8 cellular contexts compared by ENCODE assay signal in genomic region chr10:72274213-72274729, GRCh38. TPM values are rescaled to one million over a fixed set of nuclear protein-coding genes. Genes with fewer than 3 reads are reported as not detected.
DNase-seq lines count a peak whose midpoint lies in the region; ATAC-seq and TF ChIP-seq lines count a peak whose summit lies in the region.

No MANE protein-coding gene starts in this region.

- H3K36me3 Mint-ChIP-seq in activated naive CD4-positive, alpha-beta T cell treated with anti-CD3 and anti-CD28 coated beads for 36 hours (ENCODE audit: low read depth), result peaks cover 39% of the 10 kb centered on the region
- H3K36me3 Mint-ChIP-seq in T-helper 17 cell (ENCODE audit: low read depth), result peaks cover 12% of the 10 kb centered on the region

- no peak for DNase-seq in activated naive CD4-positive, alpha-beta T cell treated with anti-CD3 and anti-CD28 coated beads for 36 hours
- no peak for DNase-seq in activated naive CD4-positive, alpha-beta T cell (lab: John Stamatoyannopoulos, UW)
- DNase-seq in T-helper 17 cell (no peak), putamen (ENCODE audit: low spot score) (peak; percentile 38)

- H3K36me3 ChIP-seq in gastroesophageal sphincter, result peaks cover 0 to 23% of the 10 kb centered on the region in 2 donors

- ATAC-seq in T-helper 17 cell (peak; percentile 3), gastroesophageal sphincter (no peak), HG03108 (IDR thresholded peaks at IDR 0.05; ENCODE audit: unreplicated experiment) (no peak), GM18870 (IDR thresholded peaks at IDR 0.05; ENCODE audit: unreplicated experiment) (no peak), GM18511 (IDR thresholded peaks at IDR 0.05; ENCODE audit: unreplicated experiment) (no peak)

- 0% methylated on average over 4 to 5 of the region's 40 CpGs for WGBS in gastroesophageal sphincter (ENCODE audit: low coverage in 1 of 2), 2 donors

- no peak for TF ChIP-seq CTCF in gastroesophageal sphincter (IDR thresholded peaks at IDR 0.05)

- intact Hi-C loops in activated naive CD4-positive, alpha-beta T cell treated with anti-CD3 and anti-CD28 coated beads for 36 hours (cut with micrococcal nuclease), result loop anchor here (2.0 kb wide), 1 partner anchor 59 kb away; no protein-coding TSS in a partner anchor

- TF ChIP-seq EP300 in gastroesophageal sphincter (IDR thresholded peaks at IDR 0.05), result no peak

- no peaks in the 10 kb centered on the region for H3K27me3 ChIP-seq in gastroesophageal sphincter

- peak overlapping the region; percentile 98 for H3K27ac Mint-ChIP-seq in activated naive CD4-positive, alpha-beta T cell treated with anti-CD3 and anti-CD28 coated beads for 36 hours
- peak overlapping the region; percentile 97 for H3K27ac Mint-ChIP-seq in T-helper 17 cell

- TF ChIP-seq POLR2A in gastroesophageal sphincter (IDR thresholded peaks at IDR 0.05), result no peak

- H3K4me3 Mint-ChIP-seq in activated naive CD4-positive, alpha-beta T cell treated with anti-CD3 and anti-CD28 coated beads for 36 hours, result peak overlapping the region; percentile 96
- peak overlapping the region; percentile 98 for H3K4me3 Mint-ChIP-seq in T-helper 17 cell

- peaks cover 35% of the 10 kb centered on the region for H3K4me1 Mint-ChIP-seq in activated naive CD4-positive, alpha-beta T cell treated with anti-CD3 and anti-CD28 coated beads for 36 hours (ENCODE audit: low read depth)
- peaks cover 47% of the 10 kb centered on the region for H3K4me1 Mint-ChIP-seq in T-helper 17 cell

- H3K4me1 ChIP-seq in gastroesophageal sphincter, result peaks cover 0 to 35% (median 9%) of the 10 kb centered on the region in 3 donors

- CTCF ChIA-PET in activated naive CD4-positive, alpha-beta T cell treated with anti-CD3 and anti-CD28 coated beads for 36 hours (lab: Charles Lee), result interaction anchor here (0.9 to 13.5 kb wide), 20 partner anchors 9 to 166 kb away, joined by 3 to 195 read pairs (median 5); no protein-coding TSS in a partner anchor

- H3K27me3 Mint-ChIP-seq in activated naive CD4-positive, alpha-beta T cell treated with anti-CD3 and anti-CD28 coated beads for 36 hours (ENCODE audit: low read depth), result no peaks in the 10 kb centered on the region
- H3K27me3 Mint-ChIP-seq in T-helper 17 cell, result no peaks in the 10 kb centered on the region

- H3K9me3 ChIP-seq in T-helper 17 cell (ENCODE audit: control insufficient read depth, low read length, poor library complexity, severe bottlenecking) (no peaks in the 10 kb centered on the region), gastroesophageal sphincter (no peaks in the 10 kb centered on the region)

- no peaks in the 10 kb centered on the region for H3K9me3 Mint-ChIP-seq in activated naive CD4-positive, alpha-beta T cell treated with anti-CD3 and anti-CD28 coated beads for 36 hours

- peak overlapping the region; percentile 64 to 100 (median 98) for H3K27ac ChIP-seq in gastroesophageal sphincter

- H3K4me3 ChIP-seq in gastroesophageal sphincter, result peak overlapping the region; percentile 56 to 94

RNA-seq across cellular contexts. Expression of gene DDIT4, which starts 0.5 kb away (rescaled TPM):
- total RNA-seq in activated naive CD4-positive, alpha-beta T cell treated with anti-CD3 and anti-CD28 coated beads for 36 hours, result 100 to 1,000 TPM; 684 to 689 TPM
- total RNA-seq in T-helper 17 cell, result 100 to 1,000 TPM; 186 to 300 TPM
- total RNA-seq in gastroesophageal sphincter, result 100 to 1,000 TPM; 129 to 189 (median 133) TPM

RNA-seq across cellular contexts. Expression of gene ASCC1, which starts 58.2 kb away (rescaled TPM):
- total RNA-seq in activated naive CD4-positive, alpha-beta T cell treated with anti-CD3 and anti-CD28 coated beads for 36 hours, result 10 to 100 TPM; 61.6 to 68.5 TPM
- total RNA-seq in T-helper 17 cell (10 to 100 TPM; 14.0 to 14.6 TPM), gastroesophageal sphincter (10 to 100 TPM; 24.4 to 42.4 (median 35.2) TPM)

RNA-seq across cellular contexts. Expression of gene ANAPC16, which starts 58.5 kb away (rescaled TPM):
- total RNA-seq in activated naive CD4-positive, alpha-beta T cell treated with anti-CD3 and anti-CD28 coated beads for 36 hours, result 100 to 1,000 TPM; 127 to 128 TPM
- 10 to 100 TPM; 69.5 to 85.7 TPM for total RNA-seq in T-helper 17 cell
- 100 to 1,000 TPM; 133 to 196 (median 156) TPM for total RNA-seq in gastroesophageal sphincter
